Comparison of ENCODE assay signal across 19 cellular contexts in the genomic region with DNA sequence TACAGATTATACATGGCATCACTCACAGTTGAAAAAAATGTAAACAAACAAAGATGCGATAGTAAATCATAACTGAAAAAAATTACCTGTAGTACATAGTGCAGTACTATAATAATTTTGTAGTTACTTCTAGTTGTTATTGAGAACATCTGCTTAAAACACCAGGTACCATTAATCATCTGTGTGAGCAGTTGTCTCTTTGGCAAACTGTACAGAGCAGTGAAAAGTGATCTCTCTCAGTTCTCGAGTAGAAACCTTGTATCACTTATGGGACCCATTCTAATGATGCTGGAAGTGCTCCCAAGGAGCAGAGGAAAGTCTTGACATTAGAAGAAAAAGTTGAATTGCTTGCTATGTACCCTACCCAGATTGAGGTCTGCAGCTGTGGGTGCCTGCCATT. TPM values are rescaled to one million over a fixed set of nuclear protein-coding genes. Genes with fewer than 3 reads are reported as not detected.
DNase-seq lines count a peak whose midpoint lies in the region; ATAC-seq, FAIRE-seq and TF ChIP-seq lines count a peak whose summit lies in the region.
"Had no signal": no experiment of that assay in that cellular context is flagged by ENCODE, and none has a peak within 500 bp of the region (broad histone marks: within the 10 kb centered on the region; RNA-seq: fewer than 3 reads in every experiment).

No MANE protein-coding gene starts in this region.

- no peaks in the 10 kb centered on the region for H3K79me2 ChIP-seq in GM12878 (ENCODE audit: control insufficient read depth, insufficient read depth, low read length)

- in situ Hi-C loops in GM12878 (cut with MboI) (no loop called here), gastrocnemius medialis (cut with MboI; ENCODE audit: low sequenced_read_pairs in 4 of 4) (loop anchor here in 2 of 4 donors (10.0 kb wide), 2 partner anchors 61 to 79 kb away; a partner anchor contains a TSS)

- intact Hi-C loops in GM12878 (cut with micrococcal nuclease; ENCODE audit: unreplicated experiment) (no loop called here), gastrocnemius medialis (cut with DNase I; ENCODE audit: low total_unique reads) (no loop called here)
- intact Hi-C loops in activated CD4-positive, alpha-beta memory T cell treated with anti-CD3 and anti-CD28 coated beads for 36 hours (cut with micrococcal nuclease) = no loop called here

- H3K4me2 ChIP-seq in GM12878 (ENCODE audit: control insufficient read depth, insufficient read depth) = no peak overlapping the region
- H3K4me2 ChIP-seq: A549 had no signal

- peak; percentile 38 for FAIRE-seq in GM12878 (lab: Jason Lieb, UNC)
- FAIRE-seq: A549, GM12891 had no signal

- H3K4me3 ChIP-seq in GM12878 = no peak overlapping the region
- H3K4me3 ChIP-seq in gastrocnemius medialis = no peak overlapping the region
- H3K4me3 ChIP-seq: A549, GM23248, HAP-1 had no signal

- POLR2A ChIA-PET in GM12878 (lab: Charles Lee) = no interaction called here
- POLR2A ChIA-PET in activated CD4-positive, alpha-beta memory T cell treated with anti-CD3 and anti-CD28 coated beads for 36 hours (lab: Charles Lee) = interaction anchor here (0.7 kb wide), 1 partner anchor 30 kb away, joined by 4 read pairs; no protein-coding TSS in a partner anchor

- SMC1A ChIA-PET in GM12878 (lab: Charles Lee; ENCODE audit: uncharacterized antibody, unreplicated experiment) = interaction anchor here (0.8 to 1.0 kb wide), 2 partner anchors 17 to 67 kb away, joined by 3 to 4 read pairs; no protein-coding TSS in a partner anchor

- H3K9ac ChIP-seq in GM12878 (ENCODE audit: control insufficient read depth, insufficient read depth, low read length) = no peak overlapping the region
- H3K9ac ChIP-seq: GM23248 had no signal

- no peak overlapping the region for H3K27ac ChIP-seq in GM12878 (ENCODE audit: control insufficient read depth, insufficient read depth)
- no peak overlapping the region for H3K27ac ChIP-seq in gastrocnemius medialis
- H3K27ac ChIP-seq: 22Rv1, A549, C4-2B, GM23248 had no signal

- H3K9me3 Mint-ChIP-seq in activated CD4-positive, alpha-beta memory T cell treated with anti-CD3 and anti-CD28 coated beads for 36 hours = no peaks in the 10 kb centered on the region
- H3K9me3 Mint-ChIP-seq: CD4-positive, alpha-beta T cell had no signal

- RAD21 ChIA-PET in GM12878 (lab: Charles Lee; ENCODE audit: unreplicated experiment) = no interaction called here

- TF ChIP-seq RAD21 in GM12878 (IDR thresholded peaks at IDR 0.05; ENCODE audit: insufficient read depth, low read depth, low read length) = no peak

- no peaks in the 10 kb centered on the region for H3K36me3 Mint-ChIP-seq in activated CD4-positive, alpha-beta memory T cell treated with anti-CD3 and anti-CD28 coated beads for 36 hours

- no peak overlapping the region for H2AFZ ChIP-seq in GM12878 (ENCODE audit: control insufficient read depth, low read depth, low read length)
- H2AFZ ChIP-seq: GM23248 had no signal

- no peak overlapping the region for H3K27ac Mint-ChIP-seq in activated CD4-positive, alpha-beta memory T cell treated with anti-CD3 and anti-CD28 coated beads for 36 hours
- H3K27ac Mint-ChIP-seq: CD4-positive, alpha-beta T cell had no signal

- TF ChIP-seq POLR2A in GM12878 (IDR thresholded peaks at IDR 0.05; ENCODE audit: low read depth, low read length) (no peak), gastrocnemius medialis (IDR thresholded peaks at IDR 0.05) (no peak)

- ATAC-seq in GM12878 = no peak
- ATAC-seq in gastrocnemius medialis = peak; percentile 75 to 93
- ATAC-seq in GM18517 (IDR thresholded peaks at IDR 0.05; ENCODE audit: unreplicated experiment) = no peak
- ATAC-seq: A549 had no signal

- DNase-seq in DMS 273 (lab: John Stamatoyannopoulos, UW; ENCODE audit: unreplicated experiment) = peak; percentile 29
- no peak for DNase-seq in DMS 273 treated with DMSO at 0.1 percent for 48 hours (lab: John Stamatoyannopoulos, UW)
- peak; percentile 75 for DNase-seq in NCI-H2171 treated with DMSO at 0.1 percent for 48 hours (lab: John Stamatoyannopoulos, UW)
- DNase-seq in GM12878 (ENCODE audit: low read depth, low spot score) = no peak
- DNase-seq in gastrocnemius medialis = no peak
- no peak for DNase-seq in activated CD4-positive, alpha-beta memory T cell treated with anti-CD3 and anti-CD28 coated beads for 36 hours
- DNase-seq in NOMO-1 (lab: John Stamatoyannopoulos, UW; ENCODE audit: unreplicated experiment in 2 of 2) = no peak
- DNase-seq: AML-193; CD4-positive, alpha-beta T cell; DMS53; DND-41; EL; GM23248 had no signal

- H3K4me1 ChIP-seq in GM12878 (ENCODE audit: control insufficient read depth, insufficient read depth, low read length) (no peaks in the 10 kb centered on the region; the same call in 1 of the 2 replicates), gastrocnemius medialis (peaks cover 11 to 22% of the 10 kb centered on the region in 2 donors)
- H3K4me1 ChIP-seq: A549, HAP-1 had no signal

- TF ChIP-seq CTCF in GM12878 (IDR thresholded peaks at IDR 0.05 in 2 of 3, conservative IDR thresholded peaks at IDR 0.05 in 1 of 3; ENCODE audit: control insufficient read depth in 2 of 3, extremely low read depth in 1 of 3, insufficient read depth in 1 of 3, low read depth in 3 of 3, low read length in 3 of 3) (no peak), gastrocnemius medialis (IDR thresholded peaks at IDR 0.05 in 4 of 5, conservative IDR thresholded peaks at IDR 0.05 in 1 of 5) (no peak)

- H3K27me3 ChIP-seq in GM12878 (replicated peaks in 1 of 2; ENCODE audit: control insufficient read depth in 2 of 2, insufficient read depth in 2 of 2, low read length in 1 of 2) = no peaks in the 10 kb centered on the region
- no peaks in the 10 kb centered on the region for H3K27me3 ChIP-seq in gastrocnemius medialis

- TF ChIP-seq EP300 in GM12878 (IDR thresholded peaks at IDR 0.05; ENCODE audit: borderline replicate concordance in 1 of 2, control insufficient read depth in 1 of 2, low read depth in 2 of 2, low read length in 2 of 2) = no peak

- WGBS in GM12878 (ENCODE audit: insufficient coverage, insufficient replicate concordance, low lambda C conversion rate, missing lambda C conversion rate) = 89% methylated on average over 2 of the region's 2 CpGs

- CTCF ChIA-PET in GM12878 (lab: Yijun Ruan, JAX) = no interaction called here
- CTCF ChIA-PET in activated CD4-positive, alpha-beta memory T cell treated with anti-CD3 and anti-CD28 coated beads for 36 hours (lab: Charles Lee) = interaction anchor here (1.4 kb wide), 1 partner anchor 11 kb away, joined by 3 read pairs; no protein-coding TSS in a partner anchor

- no peaks in the 10 kb centered on the region for H3K27me3 Mint-ChIP-seq in activated CD4-positive, alpha-beta memory T cell treated with anti-CD3 and anti-CD28 coated beads for 36 hours
- H3K27me3 Mint-ChIP-seq: CD4-positive, alpha-beta T cell had no signal

- no TSS peak for BruUV-seq in GM12878 (replicated peaks; lab: Mats Ljungman, UMichigan)

- no peak overlapping the region for H3K4me3 Mint-ChIP-seq in activated CD4-positive, alpha-beta memory T cell treated with anti-CD3 and anti-CD28 coated beads for 36 hours
- H3K4me3 Mint-ChIP-seq: CD4-positive, alpha-beta T cell had no signal

- H4K20me1 ChIP-seq in GM12878 (ENCODE audit: control insufficient read depth, insufficient read depth) = no peaks in the 10 kb centered on the region

- H3K4me1 Mint-ChIP-seq in activated CD4-positive, alpha-beta memory T cell treated with anti-CD3 and anti-CD28 coated beads for 36 hours (ENCODE audit: low read depth) = no peaks in the 10 kb centered on the region

- H3K36me3 ChIP-seq in GM12878 (ENCODE audit: control insufficient read depth in 2 of 2, insufficient read depth in 2 of 2, low read length in 1 of 2) (no peaks in the 10 kb centered on the region), gastrocnemius medialis (no peaks in the 10 kb centered on the region)
- H3K36me3 ChIP-seq: HAP-1 had no signal

- H3K9me3 ChIP-seq in GM12878 (replicated peaks; ENCODE audit: control insufficient read depth, insufficient read depth, low read length) = no peaks in the 10 kb centered on the region
- no peaks in the 10 kb centered on the region for H3K9me3 ChIP-seq in gastrocnemius medialis
- H3K9me3 ChIP-seq: A549, HAP-1 had no signal

TF ChIP-seq in GM12878, 131 proteins besides CTCF, POLR2A, EP300 and RAD21:
- TF ChIP-seq SMARCA5 (IDR thresholded peaks at IDR 0.05) = no peak
- TF ChIP-seq NRF1 (conservative IDR thresholded peaks at IDR 0.05; ENCODE audit: low read depth, low read length) = no peak
- TF ChIP-seq, protein P1, sequence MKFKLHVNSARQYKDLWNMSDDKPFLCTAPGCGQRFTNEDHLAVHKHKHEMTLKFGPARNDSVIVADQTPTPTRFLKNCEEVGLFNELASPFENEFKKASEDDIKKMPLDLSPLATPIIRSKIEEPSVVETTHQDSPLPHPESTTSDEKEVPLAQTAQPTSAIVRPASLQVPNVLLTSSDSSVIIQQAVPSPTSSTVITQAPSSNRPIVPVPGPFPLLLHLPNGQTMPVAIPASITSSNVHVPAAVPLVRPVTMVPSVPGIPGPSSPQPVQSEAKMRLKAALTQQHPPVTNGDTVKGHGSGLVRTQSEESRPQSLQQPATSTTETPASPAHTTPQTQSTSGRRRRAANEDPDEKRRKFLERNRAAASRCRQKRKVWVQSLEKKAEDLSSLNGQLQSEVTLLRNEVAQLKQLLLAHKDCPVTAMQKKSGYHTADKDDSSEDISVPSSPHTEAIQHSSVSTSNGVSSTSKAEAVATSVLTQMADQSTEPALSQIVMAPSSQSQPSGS (IDR thresholded peaks at IDR 0.05; ENCODE audit: low read length) = no peak
- TF ChIP-seq SRF (IDR thresholded peaks at IDR 0.05; ENCODE audit: low read depth in 2 of 2, low read length in 2 of 2) = no peak

RNA-seq across cellular contexts. Expression of a gene that starts 8.9 kb away (rescaled TPM):
- 17.1 and 18.2 TPM in 2 replicates for total RNA-seq in GM12878 (2013; cell fraction: nucleolus; rRNA removed)
- total RNA-seq in GM12878 (2014; rRNA removed) (10.0 and 10.8 TPM in 2 replicates), GM12878 (2014; rRNA removed; fragmentation: Illumina TruSeq; extraction: Trizol) (9.8 and 10.7 TPM in 2 replicates), GM12878 (2021) (13.0 and 15.4 TPM in 2 replicates), gastrocnemius medialis (10 to 100 TPM in 1 of 4 donors, 1 to 10 TPM in 3; 5.7 to 12.2 (median 7.0) TPM)
- polyA plus RNA-seq in GM12878 (2011; ENCODE audit: low read depth) = 4.1 TPM
- polyA plus RNA-seq in GM12878 (2011; rRNA removed) (12.5 and 18.5 TPM in 2 replicates), GM12878 (2014; fragmentation: Illumina TruSeq; extraction: Trizol) (13.4 and 17.0 TPM in 2 replicates), GM12878 (2014; fragmentation: Nextera tagmentation; extraction: Ambion mirVana) (10 to 100 TPM; 11.7 to 16.7 TPM), GM12878 (2014; rRNA removed) (7.3 and 9.0 TPM in 2 replicates), GM12878 (2016; fragmentation: Nextera tagmentation; extraction: Ambion mirVana) (1 to 10 TPM; 4.4 to 8.4 TPM)
- polyA plus RNA-seq in GM12878 (2011; cell fraction: cytosol; rRNA removed) = 5.7 and 6.2 TPM in 2 replicates
- 4.8 TPM in 2 replicates for polyA plus RNA-seq in GM12878 (2011; cell fraction: nucleus; rRNA removed)
- 6.2 and 8.1 TPM in 2 replicates for polyA plus RNA-seq in GM12878 (2012)
- 13.0 and 20.9 TPM in 2 replicates for polyA minus RNA-seq in GM12878 (2011; rRNA and poly(A)+ RNA removed)
- polyA minus RNA-seq in GM12878 (2011; cell fraction: cytosol; rRNA and poly(A)+ RNA removed) = 8.7 and 8.8 TPM in 2 replicates
- 3.3 and 6.9 TPM in 2 replicates for polyA minus RNA-seq in GM12878 (2011; cell fraction: nucleus; rRNA and poly(A)+ RNA removed)
- 10 to 100 TPM; 14.4 to 14.8 TPM for total RNA-seq in activated CD4-positive, alpha-beta memory T cell treated with anti-CD3 and anti-CD28 coated beads for 36 hours

Comparison
In these comparisons a context has a peak if more than half of its experiments do, and no peak if none do; other contexts are left out.
1. DNase-seq: peak in DMS 273 (single experiment) and NCI-H2171 treated with DMSO at 0.1 percent for 48 hours (single experiment); none in DMS 273 treated with DMSO at 0.1 percent for 48 hours (single experiment), GM12878 (single experiment), gastrocnemius medialis (0 of 2), activated CD4-positive, alpha-beta memory T cell treated with anti-CD3 and anti-CD28 coated beads for 36 hours (single experiment) and NOMO-1 (0 of 2).
2. ATAC-seq: peak in gastrocnemius medialis (2 of 2); none in GM12878 (single experiment) and GM18517 (single experiment).